8 cellular contexts compared by ENCODE assay signal in the genomic region with DNA sequence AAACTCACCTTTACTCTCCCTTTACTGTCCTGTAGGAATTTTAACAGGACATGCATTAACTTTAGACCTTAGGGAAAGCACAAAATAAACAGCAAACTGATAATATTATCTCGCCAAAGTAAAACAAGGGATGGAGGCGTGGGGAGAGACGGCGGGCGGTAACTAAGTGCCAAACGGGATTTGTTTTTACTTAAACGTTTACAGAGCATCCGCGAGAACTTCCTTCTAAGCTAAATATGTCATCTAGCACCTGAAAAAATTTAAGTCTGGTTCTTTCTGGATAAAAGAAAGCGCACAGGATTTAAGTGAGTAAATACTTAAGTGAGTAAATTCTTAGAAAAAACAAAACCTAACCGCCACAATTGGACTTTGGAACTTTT.
DNase-seq lines count a peak whose midpoint lies in the region; ATAC-seq lines count a peak whose summit lies in the region.

No MANE protein-coding gene starts in this region.

- H3K9me3 Mint-ChIP-seq in IgD-negative memory B cell (peaks cover 0 to 1% (median 0%) of the 10 kb centered on the region in 3 donors), naive B cell (peaks cover 0 to 2% (median 0%) of the 10 kb centered on the region in 7 donors)

- H3K4me1 Mint-ChIP-seq in IgD-negative memory B cell = peaks cover 0 to 12% (median 6%) of the 10 kb centered on the region in 3 donors
- H3K4me1 Mint-ChIP-seq in naive B cell = peaks cover 20 to 33% (median 26%) of the 10 kb centered on the region in 3 donors

- H3K4me1 ChIP-seq in duodenal mucosa (ENCODE audit: control insufficient read depth in 1 of 2, insufficient read depth in 2 of 2, low read length in 2 of 2) = peaks cover 0 to 10% of the 10 kb centered on the region in 2 donors

- H3K9me3 ChIP-seq in duodenal mucosa (ENCODE audit: control insufficient read depth in 1 of 2, low read length in 2 of 2) = no peaks in the 10 kb centered on the region

- H3K9ac ChIP-seq in duodenal mucosa (ENCODE audit: low read depth in 1 of 2, low read length in 2 of 2) = peak overlapping the region in 1 of 2 donors; percentile 47

- H3K4me3 ChIP-seq in duodenal mucosa (ENCODE audit: low read depth in 1 of 2, low read length in 2 of 2) = peak overlapping the region; percentile 73 to 76

- H3K36me3 ChIP-seq in duodenal mucosa (ENCODE audit: control insufficient read depth in 1 of 2, insufficient read depth in 2 of 2, low read length in 2 of 2) = no peaks in the 10 kb centered on the region

- H3K4me3 Mint-ChIP-seq in IgD-negative memory B cell = peak overlapping the region; percentile 48 to 91 (median 78)
- H3K4me3 Mint-ChIP-seq in naive B cell = peak overlapping the region; percentile 85 to 97 (median 95)

- peaks cover 34% of the 10 kb centered on the region for H3K27me3 Mint-ChIP-seq in IgD-negative memory B cell
- no peaks in the 10 kb centered on the region for H3K27me3 Mint-ChIP-seq in naive B cell

- DNase-seq in naive B cell = no peak
- DNase-seq in activated gamma-delta T cell treated with Interleukin-2 at 50 U/mL for 16 hours = no peak
- no peak for DNase-seq in putamen (ENCODE audit: low spot score)

- ATAC-seq in GM18498 (IDR thresholded peaks at IDR 0.05; ENCODE audit: unreplicated experiment) (peak; percentile 8), naive B cell (ENCODE audit: low read depth in 2 of 2) (peak in 1 of 2 donors; percentile 34), HG02642 (IDR thresholded peaks at IDR 0.05; ENCODE audit: poor library complexity, unreplicated experiment) (no peak), HG03521 (IDR thresholded peaks at IDR 0.05; ENCODE audit: unreplicated experiment) (no peak)

- H3K36me3 Mint-ChIP-seq in IgD-negative memory B cell (no peaks in the 10 kb centered on the region), naive B cell (no peaks in the 10 kb centered on the region)

- H3K27me3 ChIP-seq in duodenal mucosa (ENCODE audit: control insufficient read depth in 1 of 2, insufficient read depth in 2 of 2, low read length in 2 of 2) = no peaks in the 10 kb centered on the region

- H3K27ac Mint-ChIP-seq in IgD-negative memory B cell (no peak overlapping the region), naive B cell (peak overlapping the region in 2 of 6 donors; percentile 27 to 85)

- no peak overlapping the region for H3K27ac ChIP-seq in duodenal mucosa (ENCODE audit: low read depth, low read length)
